ENCODE assay signal across 18 cellular contexts in genomic region chr9:107492381-107492780, GRCh38. TPM values are rescaled to one million over a fixed set of nuclear protein-coding genes. Genes with fewer than 3 reads are reported as not detected.
DNase-seq lines count a peak whose midpoint lies in the region; ATAC-seq, FAIRE-seq and TF ChIP-seq lines count a peak whose summit lies in the region.
"Had no signal": no experiment of that assay in that cellular context is flagged by ENCODE, and none has a peak within 500 bp of the region (broad histone marks: within the 10 kb centered on the region; RNA-seq: fewer than 3 reads in every experiment).

No MANE protein-coding gene starts in this region.

- POLR2A ChIA-PET in HepG2 (lab: Yijun Ruan, JAX): no interaction called here

- H3K27me3 ChIP-seq in HepG2 (ENCODE audit: control insufficient read depth in 1 of 2, insufficient read depth in 2 of 2, low read length in 2 of 2) (peaks cover 0 to 58% of the 10 kb centered on the region in 2 experiments; a peak in 3 of 5 replicates), right lobe of liver (peaks cover 0 to 2% of the 10 kb centered on the region in 2 donors), colonic mucosa (no peaks in the 10 kb centered on the region)

- WGBS in HepG2 (ENCODE audit: low lambda C conversion rate): 26% methylated on average over 4 of the region's 4 CpGs
- WGBS in right lobe of liver (ENCODE audit: insufficient coverage, low coverage, low lambda C conversion rate, missing lambda C conversion rate): 59% methylated on average over 4 of the region's 4 CpGs

- H3K27ac ChIP-seq in HepG2 (ENCODE audit: extremely low read length, insufficient read depth, low read length): no peak overlapping the region
- H3K27ac ChIP-seq in right lobe of liver: no peak overlapping the region
- H3K27ac ChIP-seq in colonic mucosa: peak overlapping the region; percentile 18

- TF ChIP-seq EP300 in HepG2 (IDR thresholded peaks at IDR 0.05; ENCODE audit: low read depth in 2 of 2, low read length in 2 of 2) (no peak), HepG2 (CRISPR knock-in tag; IDR thresholded peaks at IDR 0.05; ENCODE audit: borderline replicate concordance) (no peak)

- H3K79me2 ChIP-seq in HepG2 (ENCODE audit: insufficient read depth, low read length): no peaks in the 10 kb centered on the region

- H3K27ac Mint-ChIP-seq in mesothelial cell of epicardium: peak overlapping the region; percentile 18
- peak overlapping the region; percentile 97 for H3K27ac Mint-ChIP-seq in type B pancreatic cell
- H3K27ac Mint-ChIP-seq: activated CD4-positive, alpha-beta memory T cell treated with anti-CD3 and anti-CD28 coated beads, Interleukin-2, amount 10 ng/mL, durations not matched to agents 7 days and 5 days; activated naive CD4-positive, alpha-beta T cell treated with anti-CD3 and anti-CD28 coated beads, Interleukin-2, amount 10 ng/mL, durations not matched to agents 7 days and 5 days; H9; stimulated activated naive B cell treated with anti-CD40 and anti-IgM and Interleukin-4, amounts not matched to agents 10 μg/mL and 1 μg/mL and 100 μg/mL, for 72 hours had no signal

- no peak overlapping the region for H3K9ac ChIP-seq in HepG2 (ENCODE audit: insufficient read depth, low read depth, low read length)
- no peak overlapping the region for H3K9ac ChIP-seq in colonic mucosa (ENCODE audit: low read depth in 2 of 2, low read length in 2 of 2)

- H2AFZ ChIP-seq in HepG2 (ENCODE audit: low read length): no peak overlapping the region

- H3K4me1 ChIP-seq in HepG2 (ENCODE audit: insufficient read depth, low read length): peaks cover 16% of the 10 kb centered on the region
- H3K4me1 ChIP-seq in right lobe of liver: peaks cover 0 to 27% (median 3%) of the 10 kb centered on the region in 4 donors
- no peaks in the 10 kb centered on the region for H3K4me1 ChIP-seq in colonic mucosa

- peaks cover 31% of the 10 kb centered on the region for H3K4me1 Mint-ChIP-seq in mesothelial cell of epicardium
- peaks cover 15% of the 10 kb centered on the region for H3K4me1 Mint-ChIP-seq in type B pancreatic cell (ENCODE audit: unreplicated experiment)

- DNase-seq in HepG2 (ENCODE audit: low spot score) (no peak), right lobe of liver (no peak), colonic mucosa (no peak), mesothelial cell of epicardium (ENCODE audit: low spot score in 2 of 2, unreplicated experiment in 2 of 2) (no peak), type B pancreatic cell (ENCODE audit: extremely low spot score, unreplicated experiment) (no peak), HPDE6-E6E7 (ENCODE audit: extremely low spot score) (no peak), H54 (ENCODE audit: insufficient read length, low spot score) (no peak)
- DNase-seq: activated CD4-positive, alpha-beta memory T cell treated with anti-CD3 and anti-CD28 coated beads, Interleukin-2, amount 10 ng/mL, durations not matched to agents 7 days and 5 days; activated naive CD4-positive, alpha-beta T cell treated with anti-CD3 and anti-CD28 coated beads, Interleukin-2, amount 10 ng/mL, durations not matched to agents 7 days and 5 days; activated T-cell treated with anti-CD3 and anti-CD28 coated beads, Interleukin-2, amount 50 U/mL, for 1 hour; CD4-positive, alpha-beta memory T cell; DMS79 treated with DMSO at 0.1 percent for 48 hours; NCI-H2029; stimulated activated naive B cell treated with anti-CD40 and anti-IgM and Interleukin-4, amounts not matched to agents 10 μg/mL and 1 μg/mL and 100 μg/mL, for 72 hours had no signal

- no peaks in the 10 kb centered on the region for H3K36me3 ChIP-seq in HepG2 (replicated peaks in 1 of 2; ENCODE audit: control insufficient read depth in 1 of 2, insufficient read depth in 2 of 2, low read length in 2 of 2)
- no peaks in the 10 kb centered on the region for H3K36me3 ChIP-seq in right lobe of liver
- H3K36me3 ChIP-seq in colonic mucosa: no peaks in the 10 kb centered on the region

- TF ChIP-seq RAD21 in HepG2 (CRISPR knock-in tag; IDR thresholded peaks at IDR 0.05): no peak

- no peaks in the 10 kb centered on the region for H4K20me1 ChIP-seq in HepG2 (ENCODE audit: insufficient read depth, low read length)

- H3K4me3 ChIP-seq in HepG2 (replicated peaks in 1 of 3; ENCODE audit: insufficient read depth in 1 of 3, low read depth in 2 of 3, low read length in 3 of 3): no peak overlapping the region
- H3K4me3 ChIP-seq in right lobe of liver: no peak overlapping the region
- no peak overlapping the region for H3K4me3 ChIP-seq in colonic mucosa

- no TSS peak for BruUV-seq in HepG2 (replicated peaks; lab: Mats Ljungman, UMichigan)

- TF ChIP-seq CTCF in HepG2 (CRISPR knock-in tag; IDR thresholded peaks at IDR 0.05) (no peak), right lobe of liver (IDR thresholded peaks at IDR 0.05) (no peak), colonic mucosa (IDR thresholded peaks at IDR 0.05) (no peak), mesothelial cell of epicardium (IDR thresholded peaks at IDR 0.05; ENCODE audit: unreplicated experiment) (no peak), type B pancreatic cell (conservative IDR thresholded peaks at IDR 0.05) (no peak)

- H3K27me3 Mint-ChIP-seq in mesothelial cell of epicardium (ENCODE audit: low read depth): peaks cover 61% of the 10 kb centered on the region
- peaks cover 67% of the 10 kb centered on the region for H3K27me3 Mint-ChIP-seq in type B pancreatic cell

- ATAC-seq in HepG2 (no peak), right lobe of liver (no peak), GM18858 (IDR thresholded peaks at IDR 0.05; ENCODE audit: unreplicated experiment) (no peak)
- ATAC-seq: Right ventricle myocardium inferior; stimulated activated naive B cell treated with anti-CD40 and anti-IgM and Interleukin-4, amounts not matched to agents 10 μg/mL and 1 μg/mL and 100 μg/mL, for 72 hours had no signal

- no peak overlapping the region for H3K4me2 ChIP-seq in HepG2 (ENCODE audit: low read depth, low read length)

- CTCF ChIA-PET in HepG2 (lab: Yijun Ruan, JAX; ENCODE audit: low intra/inter-chr PET ratio, low total read pairs): no interaction called here

- no peak for FAIRE-seq in HepG2 (lab: Jason Lieb, UNC)
- no peak for FAIRE-seq in H54 (lab: Jason Lieb, UNC)
- FAIRE-seq: GM18507 had no signal

- H3K4me3 Mint-ChIP-seq in mesothelial cell of epicardium: no peak overlapping the region
- H3K4me3 Mint-ChIP-seq in type B pancreatic cell: peak overlapping the region; percentile 93
- H3K4me3 Mint-ChIP-seq: activated CD4-positive, alpha-beta memory T cell treated with anti-CD3 and anti-CD28 coated beads, Interleukin-2, amount 10 ng/mL, durations not matched to agents 7 days and 5 days had no signal

- H3K9me3 Mint-ChIP-seq in mesothelial cell of epicardium: no peaks in the 10 kb centered on the region
- H3K9me3 Mint-ChIP-seq in type B pancreatic cell: no peaks in the 10 kb centered on the region
- H3K9me3 Mint-ChIP-seq: activated CD4-positive, alpha-beta memory T cell treated with anti-CD3 and anti-CD28 coated beads, Interleukin-2, amount 10 ng/mL, durations not matched to agents 7 days and 5 days; activated naive CD4-positive, alpha-beta T cell treated with anti-CD3 and anti-CD28 coated beads, Interleukin-2, amount 10 ng/mL, durations not matched to agents 7 days and 5 days; stimulated activated naive B cell treated with anti-CD40 and anti-IgM and Interleukin-4, amounts not matched to agents 10 μg/mL and 1 μg/mL and 100 μg/mL, for 72 hours had no signal

- TF ChIP-seq POLR2A in HepG2 (IDR thresholded peaks at IDR 0.05; ENCODE audit: insufficient read depth in 1 of 2, low read depth in 2 of 2, low read length in 2 of 2): no peak
- no peak for TF ChIP-seq POLR2A in right lobe of liver (IDR thresholded peaks at IDR 0.05)
- no peak for TF ChIP-seq POLR2A in H54 (IDR thresholded peaks at IDR 0.05; ENCODE audit: low read depth, low read length)

- in situ Hi-C loops in HepG2 (cut with HindIII; ENCODE audit: extremely low pct_ligation_motif_present, low pct_unique_long_range_greater_than_20kb): loop anchor here (25.0 kb wide), 2 partner anchors 1070 to 1320 kb away; no protein-coding TSS in a partner anchor

- intact Hi-C loops in HepG2 (cut with micrococcal nuclease; ENCODE audit: unreplicated experiment): no loop called here
- intact Hi-C loops in right lobe of liver (cut with DNase I): no loop called here
- intact Hi-C loops in colonic mucosa (cut with DNase I): loop anchor here (5.0 kb wide), 1 partner anchor 90 kb away; no protein-coding TSS in a partner anchor

- H3K9me3 ChIP-seq in HepG2 (ENCODE audit: low read length) (no peaks in the 10 kb centered on the region), right lobe of liver (no peaks in the 10 kb centered on the region), colonic mucosa (no peaks in the 10 kb centered on the region)

- H3K36me3 Mint-ChIP-seq in mesothelial cell of epicardium (no peaks in the 10 kb centered on the region), type B pancreatic cell (no peaks in the 10 kb centered on the region)
- H3K36me3 Mint-ChIP-seq: CD4-positive, alpha-beta memory T cell had no signal

RNA-seq across cellular contexts. Expression of gene KLF4, which starts 2.8 kb away (rescaled TPM):
- total RNA-seq in HepG2 (2016; rRNA removed; fragmentation: Illumina TruSeq; extraction: Trizol) (0.20 TPM in 1 of 2 replicates, not detected in the other), right lobe of liver (10 to 100 TPM in 2 of 6 experiments, 1 to 10 TPM in 4; 1.5 to 12.4 (median 5.9) TPM), colonic mucosa (100 to 1,000 TPM; 209 to 398 TPM), mesothelial cell of epicardium (14.7 to 18.0 TPM (median 17.0 TPM) in 3 replicates), type B pancreatic cell (ENCODE audit: low replicate concordance) (49.5 and 136 TPM in 2 replicates)
- not detected in 2 replicates for total RNA-seq in HepG2 (2016; cell fraction: cytosol; rRNA removed; fragmentation: Illumina TruSeq; extraction: Trizol; ENCODE audit: low read depth)
- 0.28 TPM in 1 of 2 replicates, not detected in the other for total RNA-seq in HepG2 (2016; cell fraction: insoluble cytoplasmic fraction; rRNA removed; fragmentation: Illumina TruSeq; extraction: Trizol)
- 0.09 and 0.17 TPM in 2 replicates for total RNA-seq in HepG2 (2016; cell fraction: membrane; rRNA removed; fragmentation: Illumina TruSeq; extraction: Trizol)
- total RNA-seq in HepG2 (2016; cell fraction: nucleus; rRNA removed; fragmentation: Illumina TruSeq; extraction: Trizol): 0.40 and 0.88 TPM in 2 replicates
- 0.37 and 0.55 TPM in 2 replicates for polyA plus RNA-seq in HepG2 (2011; rRNA removed)
- 0.42 and 0.46 TPM in 2 replicates for polyA plus RNA-seq in HepG2 (2011; cell fraction: cytosol; rRNA removed)
- polyA plus RNA-seq in HepG2 (2011; cell fraction: nucleus; rRNA removed): 1.9 and 2.3 TPM in 2 replicates
- polyA plus RNA-seq in HepG2 (2012): 0.13 and 1.5 TPM in 2 replicates
- polyA plus RNA-seq in HepG2 (2016; cell fraction: cytosol; fragmentation: Illumina TruSeq; extraction: Trizol; ENCODE audit: low read depth): not detected in 2 replicates
- polyA plus RNA-seq in HepG2 (2016; cell fraction: insoluble cytoplasmic fraction; fragmentation: Illumina TruSeq; extraction: Trizol; ENCODE audit: low read depth): 0.11 TPM in 1 of 2 replicates, not detected in the other
- polyA plus RNA-seq in HepG2 (2016; cell fraction: membrane; fragmentation: Illumina TruSeq; extraction: Trizol; ENCODE audit: low read depth): 0.07 and 0.26 TPM in 2 replicates
- 0.53 and 0.56 TPM in 2 replicates for polyA plus RNA-seq in HepG2 (2016; cell fraction: nucleus; fragmentation: Illumina TruSeq; extraction: Trizol; ENCODE audit: insufficient read depth, low read depth)
- polyA minus RNA-seq in HepG2 (2011; rRNA and poly(A)+ RNA removed; ENCODE audit: low replicate concordance): 0.56 and 10.8 TPM in 2 replicates
- polyA minus RNA-seq in HepG2 (2011; cell fraction: cytosol; rRNA and poly(A)+ RNA removed): 0.26 and 1.2 TPM in 2 replicates
- 1.1 and 1.3 TPM in 2 replicates for polyA minus RNA-seq in HepG2 (2011; cell fraction: nucleus; rRNA and poly(A)+ RNA removed)
- polyA plus RNA-seq: CD4-positive, alpha-beta memory T cell had no signal
